ENCODE assay signal across 8 cellular contexts in the genomic region with DNA sequence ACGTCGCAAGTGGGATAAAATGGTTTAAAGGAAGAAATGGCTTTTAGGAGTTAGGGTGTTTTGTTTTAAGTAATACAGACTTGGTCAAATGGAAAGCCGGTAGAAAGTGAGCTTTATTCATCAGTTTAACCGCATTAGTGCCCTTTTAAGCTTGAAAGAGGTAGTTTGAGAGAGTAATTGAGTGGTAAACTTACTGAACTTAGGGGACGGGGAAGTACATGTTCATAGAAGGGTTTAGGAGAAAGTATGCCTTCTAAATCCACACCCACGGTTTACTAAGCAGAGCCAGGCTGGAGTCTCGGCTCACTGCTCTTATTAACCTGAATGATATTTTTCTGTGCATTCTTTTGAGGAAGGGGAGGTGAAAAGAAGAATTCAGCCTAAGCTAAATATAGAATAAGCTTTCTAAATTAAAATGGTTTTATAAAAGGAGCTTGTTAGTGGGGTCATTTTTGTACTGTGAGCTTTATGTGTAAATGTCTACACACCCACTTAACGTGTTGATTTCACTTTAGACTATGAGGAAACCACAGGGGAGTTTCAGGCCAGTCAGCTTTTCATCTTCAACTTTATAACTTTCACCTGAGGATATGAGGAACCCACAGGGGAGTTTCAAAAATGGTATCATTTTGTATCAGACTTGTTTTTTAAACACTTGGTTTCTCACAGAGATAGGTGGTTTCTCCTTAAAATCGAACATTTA. TPM values are rescaled to one million over a fixed set of nuclear protein-coding genes. Genes with fewer than 3 reads are reported as not detected.
A peak's percentile ranks its signal among the peaks of the same experiment; 100 is the strongest.
DNase-seq lines count a peak whose midpoint lies in the region; ATAC-seq and TF ChIP-seq lines count a peak whose summit lies in the region.
"Not testable (repeated sequence)": the region's sequence is repeated elsewhere in the genome, so short reads cannot be mapped to it uniquely, and the experiment has no call there.

No MANE protein-coding gene starts in this region.

- H3K9me3 ChIP-seq in BLaER1 treated with 17β-estradiol and CSF1 and Interleukin-3, amounts not matched to agents 10 nM and 100 nM (replicated peaks in 1 of 11); PC-3 (ENCODE audit: low read length): not testable (repeated sequence)

- H4K20me1 ChIP-seq in BLaER1 treated with 17β-estradiol and CSF1 and Interleukin-3, amounts not matched to agents 10 nM and 100 nM; PC-3 (ENCODE audit: low read length): not testable (repeated sequence)

- H2AFZ ChIP-seq in PC-3 (ENCODE audit: low read length) = not testable (repeated sequence)

- not testable (repeated sequence) for BruUV-seq in PC-3 (replicated peaks; lab: Mats Ljungman, UMichigan)

- H3K79me2 ChIP-seq in PC-3 (ENCODE audit: low read length) = not testable (repeated sequence)

- peak overlapping the region in 8 of 11 experiments; percentile 61 to 71 (median 65); a peak in 14 of 22 replicates for H3K27ac ChIP-seq in BLaER1 treated with 17β-estradiol and CSF1 and Interleukin-3, amounts not matched to agents 10 nM and 100 nM
- H3K27ac ChIP-seq in PC-3 (ENCODE audit: low read length) = not testable (repeated sequence)
- peak overlapping the region in 42 of 59 donors; percentile 39 to 89 (median 68) for H3K27ac ChIP-seq in dorsolateral prefrontal cortex

- H3K9me3 Mint-ChIP-seq in activated T-helper 17 cell treated with anti-CD3 and anti-CD28 coated beads, Interleukin-2, amount 50 U/mL, for 72 hours; memory B cell; stimulated activated naive B cell treated with anti-CD40 and anti-IgM and Interleukin-4, amounts not matched to agents 10 μg/mL and 1 μg/mL and 100 μg/mL, for 72 hours: not testable (repeated sequence)

- not testable (repeated sequence) for H3K27me3 Mint-ChIP-seq in activated T-helper 17 cell treated with anti-CD3 and anti-CD28 coated beads, Interleukin-2, amount 50 U/mL, for 72 hours; memory B cell; stimulated activated naive B cell treated with anti-CD40 and anti-IgM and Interleukin-4, amounts not matched to agents 10 μg/mL and 1 μg/mL and 100 μg/mL, for 72 hours

- H3K36me3 Mint-ChIP-seq in activated T-helper 17 cell treated with anti-CD3 and anti-CD28 coated beads, Interleukin-2, amount 50 U/mL, for 72 hours (ENCODE audit: low read depth); memory B cell; stimulated activated naive B cell treated with anti-CD40 and anti-IgM and Interleukin-4, amounts not matched to agents 10 μg/mL and 1 μg/mL and 100 μg/mL, for 72 hours: not testable (repeated sequence)

- not testable (repeated sequence) for TF ChIP-seq CTCF in PC-3 (conservative IDR thresholded peaks at IDR 0.05; ENCODE audit: low read depth, low read length); dorsolateral prefrontal cortex (IDR thresholded peaks at IDR 0.05 in 54 of 56, conservative IDR thresholded peaks at IDR 0.05 in 2 of 56; ENCODE audit: low read depth in 1 of 56, partially characterized antibody in 56 of 56)

- not testable (repeated sequence) for H3K36me3 ChIP-seq in BLaER1 treated with 17β-estradiol and CSF1 and Interleukin-3, amounts not matched to agents 10 nM and 100 nM; PC-3 (ENCODE audit: low read depth, low read length)

- CTCF ChIA-PET in PC-3 (lab: Charles Lee) = not testable (repeated sequence)

- POLR2A ChIA-PET in PC-3 (lab: Charles Lee; ENCODE audit: unreplicated experiment) = not testable (repeated sequence)

- peak overlapping the region in 8 of 10 experiments; percentile 47 to 70 (median 62); a peak in 15 of 20 replicates for H3K4me3 ChIP-seq in BLaER1 treated with 17β-estradiol and CSF1 and Interleukin-3, amounts not matched to agents 10 nM and 100 nM
- H3K4me3 ChIP-seq in PC-3 (ENCODE audit: low read length) (peak overlapping the region; percentile 50), dorsolateral prefrontal cortex (peak overlapping the region in 55 of 59 donors; percentile 18 to 67 (median 46))

- H3K4me2 ChIP-seq in BLaER1 treated with 17β-estradiol and CSF1 and Interleukin-3, amounts not matched to agents 10 nM and 100 nM = peak overlapping the region in 10 of 11 experiments; percentile 35 to 61 (median 50); a peak in 15 of 22 replicates
- peak overlapping the region; percentile 48; the same call in 1 of the 2 replicates for H3K4me2 ChIP-seq in PC-3 (ENCODE audit: low read length)

- not testable (repeated sequence) for DNase-seq in PC-3; dorsolateral prefrontal cortex; memory B cell (ENCODE audit: low spot score in 2 of 2)
- peak; percentile 43 for DNase-seq in stimulated activated naive B cell treated with anti-CD40 and anti-IgM and Interleukin-4, amounts not matched to agents 10 μg/mL and 1 μg/mL and 100 μg/mL, for 72 hours

- intact Hi-C loops in PC-3 (cut with micrococcal nuclease); dorsolateral prefrontal cortex (cut with DNase I): not testable (repeated sequence)

- peak overlapping the region; percentile 77 for H3K27ac Mint-ChIP-seq in activated T-helper 17 cell treated with anti-CD3 and anti-CD28 coated beads, Interleukin-2, amount 50 U/mL, for 72 hours
- peak overlapping the region; percentile 58 for H3K27ac Mint-ChIP-seq in memory B cell
- H3K27ac Mint-ChIP-seq in stimulated activated naive B cell treated with anti-CD40 and anti-IgM and Interleukin-4, amounts not matched to agents 10 μg/mL and 1 μg/mL and 100 μg/mL, for 72 hours = peak overlapping the region; percentile 92

- H3F3A ChIP-seq in PC-3 (ENCODE audit: low read length, unreplicated experiment) = not testable (repeated sequence)

- H3K4me1 ChIP-seq in BLaER1 treated with 17β-estradiol and CSF1 and Interleukin-3, amounts not matched to agents 10 nM and 100 nM; PC-3 (ENCODE audit: insufficient read depth, low read length): not testable (repeated sequence)

- H3K9me2 ChIP-seq in PC-3 (replicated peaks; ENCODE audit: low read length) = not testable (repeated sequence)

- peak overlapping the region in 8 of 11 experiments; percentile 52 to 67 (median 59); a peak in 13 of 22 replicates for H3K9ac ChIP-seq in BLaER1 treated with 17β-estradiol and CSF1 and Interleukin-3, amounts not matched to agents 10 nM and 100 nM
- not testable (repeated sequence) for H3K9ac ChIP-seq in PC-3 (ENCODE audit: low read length)

- H3K27me3 ChIP-seq in BLaER1 treated with 17β-estradiol and CSF1 and Interleukin-3, amounts not matched to agents 10 nM and 100 nM; PC-3 (ENCODE audit: low read length); dorsolateral prefrontal cortex: not testable (repeated sequence)

- ATAC-seq in GM21526 (IDR thresholded peaks at IDR 0.05; ENCODE audit: low FRiP score, unreplicated experiment) = peak; percentile 69
- peak; percentile 24 for ATAC-seq in HG03064 (IDR thresholded peaks at IDR 0.05; ENCODE audit: low read depth, unreplicated experiment)
- not testable (repeated sequence) for ATAC-seq in PC-3
- ATAC-seq in activated T-helper 17 cell treated with anti-CD3 and anti-CD28 coated beads, Interleukin-2, amount 50 U/mL, for 72 hours (replicated peaks) = peak; percentile 83
- ATAC-seq in memory B cell (ENCODE audit: low read depth) = peak; percentile 41
- peak; percentile 75 to 79 for ATAC-seq in stimulated activated naive B cell treated with anti-CD40 and anti-IgM and Interleukin-4, amounts not matched to agents 10 μg/mL and 1 μg/mL and 100 μg/mL, for 72 hours (replicated peaks)

- not testable (repeated sequence) for H3K4me1 Mint-ChIP-seq in activated T-helper 17 cell treated with anti-CD3 and anti-CD28 coated beads, Interleukin-2, amount 50 U/mL, for 72 hours; memory B cell; stimulated activated naive B cell treated with anti-CD40 and anti-IgM and Interleukin-4, amounts not matched to agents 10 μg/mL and 1 μg/mL and 100 μg/mL, for 72 hours

- peak overlapping the region; percentile 62 for H3K4me3 Mint-ChIP-seq in activated T-helper 17 cell treated with anti-CD3 and anti-CD28 coated beads, Interleukin-2, amount 50 U/mL, for 72 hours
- H3K4me3 Mint-ChIP-seq in memory B cell = peak overlapping the region; percentile 73
- H3K4me3 Mint-ChIP-seq in stimulated activated naive B cell treated with anti-CD40 and anti-IgM and Interleukin-4, amounts not matched to agents 10 μg/mL and 1 μg/mL and 100 μg/mL, for 72 hours = peak overlapping the region; percentile 80 to 88

RNA-seq across cellular contexts. Expression of gene GOLGA8M, which starts 26.5 kb away (rescaled TPM):
- total RNA-seq in PC-3 (2014; rRNA removed) (0.51 TPM in 1 of 2 replicates, not detected in the other), dorsolateral prefrontal cortex (10 to 100 TPM in 2 of 120 experiments, 1 to 10 TPM in 118; 1.4 to 10.8 (median 4.4) TPM)
- under 1 TPM in 1 of 2 donors, not detected in 1; 0.53 TPM for total RNA-seq in activated T-helper 17 cell treated with anti-CD3 and anti-CD28 coated beads, Interleukin-2, amount 50 U/mL, for 72 hours
